ENCODE assay signal across 11 cellular contexts in genomic region chr3:196792771-196793170, GRCh38. TPM values are rescaled to one million over a fixed set of nuclear protein-coding genes. Genes with fewer than 3 reads are reported as not detected.
DNase-seq lines count a peak whose midpoint lies in the region; ATAC-seq and TF ChIP-seq lines count a peak whose summit lies in the region.
"Had no signal": no experiment of that assay in that cellular context is flagged by ENCODE, and none has a peak within 500 bp of the region (broad histone marks: within the 10 kb centered on the region; RNA-seq: fewer than 3 reads in every experiment).

No MANE protein-coding gene starts in this region.

- no peak overlapping the region for H3K4me2 ChIP-seq in IMR-90 (ENCODE audit: low read depth, low read length)

- H3K27me3 ChIP-seq in IMR-90 (ENCODE audit: control insufficient read depth, insufficient read depth, low read length), result no peaks in the 10 kb centered on the region
- no peaks in the 10 kb centered on the region for H3K27me3 ChIP-seq in right lobe of liver

- BruUV-seq in IMR-90 (replicated peaks; lab: Mats Ljungman, UMichigan), result no TSS peak

- H3K36me3 ChIP-seq in IMR-90 (ENCODE audit: control insufficient read depth, insufficient read depth, low read length), result peaks cover 6% of the 10 kb centered on the region
- peaks cover 0 to 2% (median 0%) of the 10 kb centered on the region in 4 donors for H3K36me3 ChIP-seq in right lobe of liver

- TF ChIP-seq CTCF in IMR-90 (conservative IDR thresholded peaks at IDR 0.05; ENCODE audit: low read depth, low read length), result no peak
- no peak for TF ChIP-seq CTCF in choroid plexus epithelial cell (conservative IDR thresholded peaks at IDR 0.05; ENCODE audit: low read depth, low read length)
- no peak for TF ChIP-seq CTCF in right lobe of liver (IDR thresholded peaks at IDR 0.05)
- no peak for TF ChIP-seq CTCF in GM13977 (IDR thresholded peaks at IDR 0.05; ENCODE audit: extremely low read depth, insufficient read depth, missing control alignments)

- H2AK5ac ChIP-seq in IMR-90 (ENCODE audit: low read depth, low read length), result peak overlapping the region; percentile 76; the same call in 1 of the 2 replicates

- H2AFZ ChIP-seq in IMR-90 (replicated peaks; ENCODE audit: low read length, poor library complexity), result no peak overlapping the region

- H3K4me1 ChIP-seq in IMR-90 (ENCODE audit: control insufficient read depth, insufficient read depth, low read length) (peaks cover 14% of the 10 kb centered on the region), right lobe of liver (peaks cover 0 to 18% (median under 1%) of the 10 kb centered on the region in 4 donors)

- H4K20me1 ChIP-seq in IMR-90 (ENCODE audit: insufficient read depth, low read length), result peaks cover 49% of the 10 kb centered on the region

- no peak overlapping the region for H3K18ac ChIP-seq in IMR-90 (ENCODE audit: low read depth, low read length)

- no peak overlapping the region for H3K56ac ChIP-seq in IMR-90 (ENCODE audit: extremely low read depth, insufficient read depth, low read length)

- no peak overlapping the region for H4K91ac ChIP-seq in IMR-90 (ENCODE audit: insufficient read depth, low read depth, low read length)

- H2BK15ac ChIP-seq in IMR-90 (ENCODE audit: low read depth, low read length), result no peak overlapping the region

- intact Hi-C loops in IMR-90 (cut with micrococcal nuclease), result loop anchor here (5.0 kb wide), 1 partner anchor 40 kb away; no protein-coding TSS in a partner anchor
- intact Hi-C loops in right lobe of liver (cut with DNase I), result no loop called here

- no peak for TF ChIP-seq RAD21 in IMR-90 (IDR thresholded peaks at IDR 0.05; ENCODE audit: low read length)

- no peak overlapping the region for H3K4ac ChIP-seq in IMR-90 (ENCODE audit: low read depth, low read length)

- WGBS in IMR-90 (ENCODE audit: extremely low coverage in 2 of 2, insufficient read length in 1 of 2), 2 experiments, result no CpG with 5 or more reads among the region's 5 CpGs
- WGBS in right lobe of liver (ENCODE audit: insufficient coverage, low coverage, low lambda C conversion rate, missing lambda C conversion rate), result 49% methylated on average over 5 of the region's 5 CpGs

- H3K79me1 ChIP-seq in IMR-90 (ENCODE audit: low read depth in 1 of 2, low read length in 2 of 2), result peaks cover 39 to 63% of the 10 kb centered on the region in 2 experiments

- H2AK9ac ChIP-seq in IMR-90 (replicated peaks; ENCODE audit: low read depth, low read length, poor library complexity), result peak overlapping the region; percentile 43

- H4K8ac ChIP-seq in IMR-90 (ENCODE audit: low read depth in 2 of 2, low read length in 2 of 2), result no peak overlapping the region

- POLR2A ChIA-PET in IMR-90 (lab: Charles Lee; ENCODE audit: unreplicated experiment), result no interaction called here

- in situ Hi-C loops in ACHN (cut with HindIII; ENCODE audit: low pct_ligation_motif_present, low pct_unique_long_range_greater_than_20kb, low sequenced_read_pairs) (no loop called here), IMR-90 (cut with MboI; ENCODE audit: low sequenced_read_pairs) (no loop called here), GM13977 (cut with MboI; ENCODE audit: low pct_unique_long_range_greater_than_20kb, low sequenced_read_pairs, unreplicated experiment) (no loop called here)

- no peak overlapping the region for H3K23ac ChIP-seq in IMR-90 (ENCODE audit: low read depth, low read length)

- no peak overlapping the region for H3K4me3 ChIP-seq in IMR-90 (ENCODE audit: insufficient read depth, low read depth, low read length)
- H3K4me3 ChIP-seq in choroid plexus epithelial cell (ENCODE audit: low read depth, low read length), result no peak overlapping the region
- H3K4me3 ChIP-seq in right lobe of liver, result no peak overlapping the region

- no peak overlapping the region for H3K9ac ChIP-seq in IMR-90 (ENCODE audit: low read depth, low read length)

- no peak overlapping the region for H2BK20ac ChIP-seq in IMR-90 (ENCODE audit: low read depth, low read length)

- TF ChIP-seq POLR2A in IMR-90 (IDR thresholded peaks at IDR 0.05; ENCODE audit: low read depth, low read length) (no peak), right lobe of liver (IDR thresholded peaks at IDR 0.05) (no peak)

- H4K5ac ChIP-seq in IMR-90 (ENCODE audit: low read depth, low read length), result no peak overlapping the region

- CTCF ChIA-PET in IMR-90 (lab: Yijun Ruan, JAX), result no interaction called here

- H3K9me3 ChIP-seq in IMR-90 (ENCODE audit: control insufficient read depth, insufficient read depth, low read length) (no peaks in the 10 kb centered on the region), right lobe of liver (no peaks in the 10 kb centered on the region)

- H2BK120ac ChIP-seq in IMR-90 (ENCODE audit: low read depth, low read length), result no peak overlapping the region

- DNase-seq in ACHN (peak; percentile 40), IMR-90 (peak; percentile 30), choroid plexus epithelial cell (ENCODE audit: low read depth) (peak; percentile 57), right lobe of liver (peak in 1 of 3 donors; percentile 65), NCI-H69 (lab: John Stamatoyannopoulos, UW) (no peak), GM13977 (ENCODE audit: low spot score) (no peak)
- DNase-seq: activated CD4-positive, CD25-positive, alpha-beta regulatory T cell treated with anti-CD3 and anti-CD28 coated beads, Interleukin-2, amount 50 U/mL, for 72 hours; activated naive CD4-positive, alpha-beta T cell treated with anti-CD3 and anti-CD28 coated beads for 36 hours; posterior cingulate gyrus had no signal

- no peak overlapping the region for H2BK5ac ChIP-seq in IMR-90 (ENCODE audit: low read depth, low read length, poor library complexity, severe bottlenecking)

- dilution Hi-C loops in IMR-90 (cut with HindIII; ENCODE audit: low sequenced_read_pairs, unreplicated experiment), result no loop called here

- peaks cover 21% of the 10 kb centered on the region for H3K9me1 ChIP-seq in IMR-90 (ENCODE audit: insufficient read depth, low read length)

- peak; percentile 10; the same call in 1 of the 2 replicates for ATAC-seq in IMR-90 (ENCODE audit: low read depth)
- ATAC-seq in right lobe of liver, result peak; percentile 77 to 95 (median 79)
- ATAC-seq in HG03432 (IDR thresholded peaks at IDR 0.05; ENCODE audit: unreplicated experiment), result no peak
- ATAC-seq in GM18870 (IDR thresholded peaks at IDR 0.05; ENCODE audit: unreplicated experiment), result no peak

- H3K27ac ChIP-seq in IMR-90 (ENCODE audit: insufficient read depth, low read length) (no peak overlapping the region; the same call in 1 of the 2 replicates), right lobe of liver (no peak overlapping the region)

- no peak overlapping the region for H3K14ac ChIP-seq in IMR-90 (replicated peaks; ENCODE audit: low read depth, low read length)

TF ChIP-seq in IMR-90, 13 proteins besides CTCF, POLR2A, EP300 and RAD21:
- TF ChIP-seq FOS (IDR thresholded peaks at IDR 0.05; ENCODE audit: low read depth, low read length) (no peak), MAZ (IDR thresholded peaks at IDR 0.05; ENCODE audit: borderline replicate concordance, low read depth, low read length) (no peak), RCOR1 (IDR thresholded peaks at IDR 0.05; ENCODE audit: insufficient replicate concordance, low read length) (no peak), CEBPB (IDR thresholded peaks at IDR 0.05; ENCODE audit: low read depth, low read length) (peak; percentile 48; the same call in 1 of the 2 replicates), RFX5 (IDR thresholded peaks at IDR 0.05; ENCODE audit: low read depth, low read length) (no peak), NFE2L2 (IDR thresholded peaks at IDR 0.05; ENCODE audit: low read depth, low read length) (no peak), CHD1 (IDR thresholded peaks at IDR 0.05; ENCODE audit: low read depth, low read length) (no peak), BHLHE40 (IDR thresholded peaks at IDR 0.05; ENCODE audit: low read depth, low read length) (no peak), MXI1 (IDR thresholded peaks at IDR 0.05; ENCODE audit: borderline replicate concordance, low read depth, low read length) (no peak), MAFK (IDR thresholded peaks at IDR 0.05; ENCODE audit: low read depth, low read length) (peak; percentile 10; the same call in 1 of the 2 replicates), SMC3 (IDR thresholded peaks at IDR 0.05; ENCODE audit: low read depth, low read length) (no peak)
- TF ChIP-seq, protein P1, sequence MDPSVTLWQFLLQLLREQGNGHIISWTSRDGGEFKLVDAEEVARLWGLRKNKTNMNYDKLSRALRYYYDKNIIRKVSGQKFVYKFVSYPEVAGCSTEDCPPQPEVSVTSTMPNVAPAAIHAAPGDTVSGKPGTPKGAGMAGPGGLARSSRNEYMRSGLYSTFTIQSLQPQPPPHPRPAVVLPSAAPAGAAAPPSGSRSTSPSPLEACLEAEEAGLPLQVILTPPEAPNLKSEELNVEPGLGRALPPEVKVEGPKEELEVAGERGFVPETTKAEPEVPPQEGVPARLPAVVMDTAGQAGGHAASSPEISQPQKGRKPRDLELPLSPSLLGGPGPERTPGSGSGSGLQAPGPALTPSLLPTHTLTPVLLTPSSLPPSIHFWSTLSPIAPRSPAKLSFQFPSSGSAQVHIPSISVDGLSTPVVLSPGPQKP (IDR thresholded peaks at IDR 0.05; ENCODE audit: borderline replicate concordance, low read depth, low read length), result no peak
- TF ChIP-seq, protein P2, sequence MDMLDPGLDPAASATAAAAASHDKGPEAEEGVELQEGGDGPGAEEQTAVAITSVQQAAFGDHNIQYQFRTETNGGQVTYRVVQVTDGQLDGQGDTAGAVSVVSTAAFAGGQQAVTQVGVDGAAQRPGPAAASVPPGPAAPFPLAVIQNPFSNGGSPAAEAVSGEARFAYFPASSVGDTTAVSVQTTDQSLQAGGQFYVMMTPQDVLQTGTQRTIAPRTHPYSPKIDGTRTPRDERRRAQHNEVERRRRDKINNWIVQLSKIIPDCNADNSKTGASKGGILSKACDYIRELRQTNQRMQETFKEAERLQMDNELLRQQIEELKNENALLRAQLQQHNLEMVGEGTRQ (IDR thresholded peaks at IDR 0.05; ENCODE audit: low read depth, low read length), result no peak
TF ChIP-seq in IMR-90: peak in this region for 2.

RNA-seq across cellular contexts. Expression of gene PAK2, which starts 53.1 kb away (rescaled TPM):
- total RNA-seq in IMR-90 (2012; rRNA removed), result 33.9 and 36.0 TPM in 2 replicates
- 28.6 and 31.8 TPM in 2 replicates for polyA plus RNA-seq in IMR-90 (2012; rRNA removed)
- polyA plus RNA-seq in IMR-90 (2012; cell fraction: cytosol; rRNA removed), result 7.9 and 19.7 TPM in 2 replicates
- polyA plus RNA-seq in IMR-90 (2012; cell fraction: nucleus; rRNA removed; ENCODE audit: low replicate concordance), result 2.4 and 14.3 TPM in 2 replicates
- total RNA-seq in right lobe of liver, result 10 to 100 TPM; 35.7 to 59.6 (median 42.0) TPM

Comparison
In these comparisons a context has a peak if more than half of its experiments do, and no peak if none do; other contexts are left out.
1. DNase-seq: peak in ACHN (single experiment), IMR-90 (single experiment) and choroid plexus epithelial cell (single experiment); none in NCI-H69 (single experiment) and GM13977 (single experiment).
2. ATAC-seq: peak in IMR-90 (single experiment) and right lobe of liver (4 of 4); none in HG03432 (single experiment) and GM18870 (single experiment).